ENCODE assay signal across 21 cellular contexts in genomic region chr18:22545091-22545795, GRCh38.
"Had no signal": no experiment of that assay in that cellular context is flagged by ENCODE, and none has a peak within 500 bp of the region (broad histone marks: within the 10 kb centered on the region; RNA-seq: fewer than 3 reads in every experiment).

No MANE protein-coding gene starts in this region.

- H3K27ac Mint-ChIP-seq: activated CD4-positive, alpha-beta memory T cell treated with anti-CD3 and anti-CD28 coated beads for 36 hours; activated CD4-positive, alpha-beta T cell treated with anti-CD3 and anti-CD28 coated beads for 36 hours; activated naive CD8-positive, alpha-beta T cell; activated T-helper 1 cell treated with anti-CD3 and anti-CD28 coated beads, Interleukin-12 subunit alpha, Interleukin-12 subunit beta, Interleukin-2, Interleukin-4 antibody, amounts not matched to agents 30 ng/mL and 10 ng/mL and 1 ng/mL, durations not matched to agents 14 hours and 24 hours and 36 hours; effector memory CD8-positive, alpha-beta T cell; stimulated activated naive B cell treated with anti-CD40 and anti-IgM and Interleukin-4, amounts not matched to agents 10 μg/mL and 1 μg/mL and 100 μg/mL, for 72 hours; T-helper 2 cell treated with Interferon-gamma antibody and Interleukin-4, amounts not matched to agents 5 μg/mL and 100 μg/mL, for 36 hours; WTC11 had no signal

- H3K36me3 ChIP-seq: esophagus squamous epithelium, heart right ventricle, left ventricle myocardium inferior, pancreas, sigmoid colon, spleen had no signal

- H3K4me3 ChIP-seq: body of pancreas, esophagus squamous epithelium, heart right ventricle, left ventricle myocardium inferior, pancreas, sigmoid colon, spleen had no signal

- H3K36me3 Mint-ChIP-seq: activated CD4-positive, alpha-beta memory T cell treated with anti-CD3 and anti-CD28 coated beads for 36 hours; activated naive CD8-positive, alpha-beta T cell; stimulated activated naive B cell treated with anti-CD40 and anti-IgM and Interleukin-4, amounts not matched to agents 10 μg/mL and 1 μg/mL and 100 μg/mL, for 72 hours; WTC11 had no signal

- H3K4me1 ChIP-seq: body of pancreas, pancreas, spleen had no signal

- H3K4me1 Mint-ChIP-seq: activated CD4-positive, alpha-beta T cell treated with anti-CD3 and anti-CD28 coated beads for 36 hours; stimulated activated naive B cell treated with anti-CD40 and anti-IgM and Interleukin-4, amounts not matched to agents 10 μg/mL and 1 μg/mL and 100 μg/mL, for 72 hours had no signal

- H3K27ac ChIP-seq: body of pancreas, esophagus squamous epithelium, pancreas, spleen had no signal

- ATAC-seq: activated CD4-positive, alpha-beta T cell treated with anti-CD3 and anti-CD28 coated beads for 36 hours; body of pancreas; effector memory CD8-positive, alpha-beta T cell; heart right ventricle; pancreas; stimulated activated naive B cell treated with anti-CD40 and anti-IgM and Interleukin-4, amounts not matched to agents 10 μg/mL and 1 μg/mL and 100 μg/mL, for 72 hours; WTC11 had no signal

- DNase-seq: activated CD4-positive, alpha-beta memory T cell treated with anti-CD3 and anti-CD28 coated beads for 36 hours; activated CD4-positive, alpha-beta T cell treated with anti-CD3 and anti-CD28 coated beads for 36 hours; activated gamma-delta T cell treated with Interleukin-2 at 50 U/mL for 16 hours; activated T-cell treated with anti-CD3 and anti-CD28 coated beads for 4 hours; amniotic stem cell; body of pancreas; caudate nucleus; effector memory CD8-positive, alpha-beta T cell; esophagus squamous epithelium; heart right ventricle; kidney glomerular epithelial cell; left ventricle myocardium inferior; mammary epithelial cell; pancreas; sigmoid colon; spleen; stimulated activated naive B cell treated with anti-CD40 and anti-IgM and Interleukin-4, amounts not matched to agents 10 μg/mL and 1 μg/mL and 100 μg/mL, for 72 hours had no signal

- H3K27me3 ChIP-seq: body of pancreas, heart right ventricle, pancreas, sigmoid colon, spleen had no signal

- H3K27me3 Mint-ChIP-seq: activated CD4-positive, alpha-beta memory T cell treated with anti-CD3 and anti-CD28 coated beads for 36 hours; activated CD4-positive, alpha-beta T cell treated with anti-CD3 and anti-CD28 coated beads for 36 hours; effector memory CD8-positive, alpha-beta T cell; stimulated activated naive B cell treated with anti-CD40 and anti-IgM and Interleukin-4, amounts not matched to agents 10 μg/mL and 1 μg/mL and 100 μg/mL, for 72 hours had no signal

- H3K9me3 ChIP-seq: body of pancreas, esophagus squamous epithelium, heart right ventricle, left ventricle myocardium inferior, pancreas, sigmoid colon, spleen had no signal

- H3K9me3 Mint-ChIP-seq: activated CD4-positive, alpha-beta memory T cell treated with anti-CD3 and anti-CD28 coated beads for 36 hours had no signal

- H3K4me3 Mint-ChIP-seq: activated CD4-positive, alpha-beta memory T cell treated with anti-CD3 and anti-CD28 coated beads for 36 hours; activated CD4-positive, alpha-beta T cell treated with anti-CD3 and anti-CD28 coated beads for 36 hours; activated naive CD8-positive, alpha-beta T cell; activated T-helper 1 cell treated with anti-CD3 and anti-CD28 coated beads, Interleukin-12 subunit alpha, Interleukin-12 subunit beta, Interleukin-2, Interleukin-4 antibody, amounts not matched to agents 30 ng/mL and 10 ng/mL and 1 ng/mL, durations not matched to agents 14 hours and 24 hours and 36 hours; stimulated activated naive B cell treated with anti-CD40 and anti-IgM and Interleukin-4, amounts not matched to agents 10 μg/mL and 1 μg/mL and 100 μg/mL, for 72 hours; T-helper 2 cell treated with Interferon-gamma antibody and Interleukin-4, amounts not matched to agents 5 μg/mL and 100 μg/mL, for 36 hours; WTC11 had no signal
